In the genomic region with DNA sequence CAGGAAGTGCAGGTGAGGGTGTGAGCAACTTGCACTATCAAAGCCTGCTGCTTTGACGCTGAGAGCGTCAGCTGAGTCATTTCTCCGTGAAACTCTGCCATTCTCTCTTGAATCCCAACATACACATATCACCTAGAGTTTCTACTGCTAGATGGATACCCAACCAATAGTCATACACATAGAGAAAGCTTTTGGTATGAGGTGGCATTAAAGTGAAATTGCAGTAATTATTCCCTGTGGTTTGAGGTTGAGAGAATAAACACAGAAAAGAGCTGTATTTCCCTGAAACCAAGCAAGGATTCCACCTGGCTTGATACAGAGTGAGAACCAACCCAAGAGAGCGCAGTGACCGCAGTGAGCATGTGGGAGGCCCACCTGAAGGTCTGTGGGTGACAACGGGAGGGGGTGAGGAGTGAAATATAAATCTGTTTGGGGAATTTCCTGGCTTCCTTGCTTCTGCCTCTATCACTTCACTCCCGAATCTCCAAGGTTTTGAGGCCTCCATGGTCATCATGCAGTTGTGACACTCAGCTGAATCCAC, we compare ENCODE assay signal across 10 cellular contexts. TPM values are rescaled to one million over a fixed set of nuclear protein-coding genes. Genes with fewer than 3 reads are reported as not detected.
DNase-seq lines count a peak whose midpoint lies in the region; ATAC-seq lines count a peak whose summit lies in the region.
"Had no signal": no experiment of that assay in that cellular context is flagged by ENCODE, and none has a peak within 500 bp of the region (broad histone marks: within the 10 kb centered on the region; RNA-seq: fewer than 3 reads in every experiment).

No MANE protein-coding gene starts in this region.

- peak overlapping the region; percentile 82 for H3K27ac Mint-ChIP-seq in activated T-cell treated with anti-CD3 and anti-CD28 coated beads, Interleukin-2, amount 50 U/mL, for 24 hours

- peaks cover 19% of the 10 kb centered on the region for H3K4me1 Mint-ChIP-seq in activated T-cell treated with anti-CD3 and anti-CD28 coated beads, Interleukin-2, amount 50 U/mL, for 24 hours (ENCODE audit: low read depth)

- ATAC-seq in GM21576 (IDR thresholded peaks at IDR 0.05; ENCODE audit: unreplicated experiment) (peak; percentile 91), HG03196 (IDR thresholded peaks at IDR 0.05; ENCODE audit: unreplicated experiment) (peak; percentile 95), left ventricle myocardium superior (no peak)

- H3K4me3 Mint-ChIP-seq in activated T-cell treated with anti-CD3 and anti-CD28 coated beads, Interleukin-2, amount 50 U/mL, for 24 hours = no peak overlapping the region

- H3K36me3 Mint-ChIP-seq in activated T-cell treated with anti-CD3 and anti-CD28 coated beads, Interleukin-2, amount 50 U/mL, for 24 hours (ENCODE audit: low read depth) = no peaks in the 10 kb centered on the region

- peaks cover 5% of the 10 kb centered on the region for H3K9me3 Mint-ChIP-seq in activated T-cell treated with anti-CD3 and anti-CD28 coated beads, Interleukin-2, amount 50 U/mL, for 24 hours

- intact Hi-C loops in left ventricle myocardium superior (cut with micrococcal nuclease) = no loop called here

- peak; percentile 54 for DNase-seq in activated T-cell treated with anti-CD3 and anti-CD28 coated beads, Interleukin-2, amount 50 U/mL, for 24 hours
- DNase-seq in activated T-cell treated with anti-CD3 and anti-CD28 coated beads for 4 hours (no peak), left ventricle myocardium superior (no peak), NCI-H510A treated with DMSO at 0.1 percent for 48 hours (lab: John Stamatoyannopoulos, UW) (no peak), globus pallidus (ENCODE audit: low spot score) (no peak)
- DNase-seq in stimulated activated CD8-positive, alpha-beta memory T cell treated with anti-CD3 and anti-CD28 coated beads, Interleukin-4, amount 100 ng/mL, for 24 hours (ENCODE audit: low read depth) = peak; percentile 5
- DNase-seq: effector CD8-positive, alpha-beta T cell; nucleus accumbens had no signal

- H3K27me3 Mint-ChIP-seq in activated T-cell treated with anti-CD3 and anti-CD28 coated beads, Interleukin-2, amount 50 U/mL, for 24 hours = peaks cover 40% of the 10 kb centered on the region

RNA-seq across cellular contexts. Expression of a gene that starts 28.8 kb away (rescaled TPM):
- 9.4 TPM for total RNA-seq in left ventricle myocardium superior

Comparison
In these comparisons a context has a peak if more than half of its experiments do, and no peak if none do; other contexts are left out.
1. DNase-seq: peak in activated T-cell treated with anti-CD3 and anti-CD28 coated beads, Interleukin-2, amount 50 U/mL, for 24 hours (single experiment) and stimulated activated CD8-positive, alpha-beta memory T cell treated with anti-CD3 and anti-CD28 coated beads, Interleukin-4, amount 100 ng/mL, for 24 hours (single experiment); none in activated T-cell treated with anti-CD3 and anti-CD28 coated beads for 4 hours (single experiment), left ventricle myocardium superior (single experiment), NCI-H510A treated with DMSO at 0.1 percent for 48 hours (single experiment) and globus pallidus (single experiment).